ENCODE assay signal across 29 cellular contexts in the genomic region with DNA sequence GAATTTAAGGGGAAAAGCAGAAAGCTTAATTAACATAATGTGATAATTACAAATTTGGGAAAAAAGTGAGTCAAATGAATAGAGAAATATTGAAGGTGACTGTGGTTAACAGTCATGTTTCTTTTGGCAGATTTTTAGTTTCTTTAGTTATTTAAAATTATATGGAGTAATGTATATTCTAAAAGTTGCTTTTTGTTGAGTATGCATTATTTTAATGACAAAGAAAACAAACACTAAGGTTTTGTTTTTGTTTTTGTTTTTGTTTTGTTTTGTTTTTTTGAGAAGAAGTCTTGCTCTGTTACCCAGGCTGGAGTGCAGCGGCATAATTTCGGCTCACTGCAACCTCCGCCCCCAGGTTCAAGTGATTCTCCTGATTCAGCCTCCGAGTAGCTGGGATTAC.
"Had no signal": no experiment of that assay in that cellular context is flagged by ENCODE, and none has a peak within 500 bp of the region (broad histone marks: within the 10 kb centered on the region; RNA-seq: fewer than 3 reads in every experiment).

No MANE protein-coding gene starts in this region.

- H3K27me3 ChIP-seq: ascending aorta, cardiac muscle cell had no signal

- DNase-seq: activated B cell treated with CpG ODN at 0.5 μM for 24 hours; activated CD4-positive, alpha-beta memory T cell treated with anti-CD3 and anti-CD28 coated beads, Interleukin-2, amount 10 ng/mL, durations not matched to agents 7 days and 5 days; activated CD4-positive, alpha-beta T cell treated with anti-CD3 and anti-CD28 coated beads for 4 hours; activated CD4-positive, alpha-beta T cell treated with anti-CD3 and anti-CD28 coated beads, Interleukin-2, amount 10 ng/mL, durations not matched to agents 7 days and 5 days; activated CD4-positive, alpha-beta T cell treated with anti-CD3 and anti-CD28 coated beads, Interleukin-2, amount 50 U/mL, for 48 hours; activated CD4-positive, CD25-positive, alpha-beta regulatory T cell treated with anti-CD3 and anti-CD28 coated beads, Interleukin-2, amount 50 U/mL, for 72 hours; activated CD8-positive, alpha-beta memory T cell treated with anti-CD3 and anti-CD28 coated beads for 24 hours; activated CD8-positive, alpha-beta memory T cell treated with anti-CD3 and anti-CD28 coated beads, Interleukin-2, amount 10 ng/mL, durations not matched to agents 7 days and 5 days; activated CD8-positive, alpha-beta memory T cell treated with anti-CD3 and anti-CD28 coated beads, Interleukin-2, amount 50 U/mL, for 48 hours; activated CD8-positive, alpha-beta T cell treated with anti-CD3 and anti-CD28 coated beads, Interleukin-2, amount 10 ng/mL, durations not matched to agents 7 days and 5 days; activated effector memory CD4-positive, alpha-beta T cell treated with Interleukin-2 at 50 U/mL for 16 hours; activated gamma-delta T cell; activated naive CD4-positive, alpha-beta T cell treated with anti-CD3 and anti-CD28 coated beads, Interleukin-2, amount 10 ng/mL, durations not matched to agents 7 days and 5 days; activated naive CD4-positive, alpha-beta T cell treated with Interleukin-2 at 50 U/mL for 16 hours; activated naive CD8-positive, alpha-beta T cell treated with anti-CD3 and anti-CD28 coated beads, Interleukin-2, amount 10 ng/mL, durations not matched to agents 7 days and 5 days; activated naive CD8-positive, alpha-beta T cell treated with anti-CD3 and anti-CD28 coated beads, Interleukin-2, amount 50 U/mL, for 24 hours; activated T-cell treated with anti-CD3 and anti-CD28 coated beads, Interleukin-2, amount 50 U/mL, for 24 hours; activated T-cell treated with anti-CD3 and anti-CD28 coated beads, Interleukin-2, amount 50 U/mL, for 48 hours; amygdala; anterior cingulate cortex; caudate nucleus; cerebellar nuclear complex; T-helper 2 cell; T-helper 9 cell had no signal

- H3K9me3 ChIP-seq: ascending aorta had no signal

- H3K36me3 ChIP-seq: ascending aorta, cardiac muscle cell had no signal

- H3K4me3 ChIP-seq: ascending aorta, cardiac muscle cell had no signal

- H3K27ac ChIP-seq: ascending aorta, cardiac muscle cell, VCaP had no signal

- FAIRE-seq: bronchial epithelial cell, TTC549 had no signal

- H3K4me1 ChIP-seq: ascending aorta had no signal

- ATAC-seq: activated CD8-positive, alpha-beta memory T cell treated with anti-CD3 and anti-CD28 coated beads, Interleukin-2, amount 10 ng/mL, durations not matched to agents 7 days and 5 days; activated CD8-positive, alpha-beta T cell treated with anti-CD3 and anti-CD28 coated beads, Interleukin-2, amount 10 ng/mL, durations not matched to agents 7 days and 5 days; activated naive CD8-positive, alpha-beta T cell treated with anti-CD3 and anti-CD28 coated beads, Interleukin-2, amount 50 U/mL, for 24 hours had no signal
